In genomic region chr10:50565301-50566083, GRCh38 we compare ENCODE assay signal across 25 cellular contexts.
"Had no signal": no experiment of that assay in that cellular context is flagged by ENCODE, and none has a peak within 500 bp of the region (broad histone marks: within the 10 kb centered on the region; RNA-seq: fewer than 3 reads in every experiment).

No MANE protein-coding gene starts in this region.

- H3K27ac ChIP-seq: brain microvascular endothelial cell, esophagus squamous epithelium, gastrocnemius medialis, pancreas, stomach, suprapubic skin, tibial nerve, uterus had no signal

- H3K36me3 Mint-ChIP-seq: stimulated activated effector memory CD8-positive, alpha-beta T cell treated with anti-CD3 and anti-CD28 coated beads, Interleukin-12 subunit alpha, Interleukin-12 subunit beta, amount 100 ng/mL, for 72 hours had no signal

- H3K36me3 ChIP-seq: brain microvascular endothelial cell, esophagus squamous epithelium, gastrocnemius medialis, pancreas, stomach, suprapubic skin, tibial nerve, uterus had no signal

- H3K4me1 ChIP-seq: uterus had no signal

- H3K9me3 Mint-ChIP-seq: activated CD4-positive, alpha-beta memory T cell treated with anti-CD3 and anti-CD28 coated beads, Interleukin-2, amount 10 ng/mL, durations not matched to agents 7 days and 5 days; activated CD4-positive, alpha-beta T cell treated with anti-CD3 and anti-CD28 coated beads, Interleukin-2, amount 10 ng/mL, durations not matched to agents 24 days and 14 days; activated naive CD4-positive, alpha-beta T cell treated with anti-CD3 and anti-CD28 coated beads, Interleukin-2, amount 50 U/mL, for 24 hours; nephron; stimulated activated effector memory CD8-positive, alpha-beta T cell treated with anti-CD3 and anti-CD28 coated beads, Interleukin-12 subunit alpha, Interleukin-12 subunit beta, amount 100 ng/mL, for 72 hours; T-cell had no signal

- H3K9me3 ChIP-seq: esophagus squamous epithelium, gastrocnemius medialis, pancreas, stomach, suprapubic skin, tibial nerve, uterus had no signal

- H3K4me1 Mint-ChIP-seq: activated CD4-positive, alpha-beta memory T cell treated with anti-CD3 and anti-CD28 coated beads, Interleukin-2, amount 10 ng/mL, durations not matched to agents 7 days and 5 days had no signal

- ATAC-seq: activated CD4-positive, CD25-positive, alpha-beta regulatory T cell treated with anti-CD3 and anti-CD28 coated beads, Interleukin-2, amount 50 U/mL, for 24 hours; gastrocnemius medialis; left ventricle myocardium superior; pancreas; right cardiac atrium; stimulated activated effector memory CD8-positive, alpha-beta T cell treated with anti-CD3 and anti-CD28 coated beads, Interleukin-12 subunit alpha, Interleukin-12 subunit beta, amount 100 ng/mL, for 72 hours; T-cell had no signal

- H3K27ac Mint-ChIP-seq: activated CD4-positive, alpha-beta memory T cell treated with anti-CD3 and anti-CD28 coated beads, Interleukin-2, amount 10 ng/mL, durations not matched to agents 7 days and 5 days; activated naive CD4-positive, alpha-beta T cell treated with anti-CD3 and anti-CD28 coated beads, Interleukin-2, amount 50 U/mL, for 24 hours; nephron; stimulated activated effector memory CD8-positive, alpha-beta T cell treated with anti-CD3 and anti-CD28 coated beads, Interleukin-12 subunit alpha, Interleukin-12 subunit beta, amount 100 ng/mL, for 72 hours had no signal

- H3K27me3 ChIP-seq: brain microvascular endothelial cell, esophagus squamous epithelium, gastrocnemius medialis, pancreas, stomach, suprapubic skin, tibial nerve, uterus had no signal

- DNase-seq: activated CD4-positive, alpha-beta memory T cell treated with anti-CD3 and anti-CD28 coated beads, Interleukin-2, amount 10 ng/mL, durations not matched to agents 7 days and 5 days; activated CD4-positive, alpha-beta T cell treated with anti-CD3 and anti-CD28 coated beads, Interleukin-2, amount 10 ng/mL, durations not matched to agents 24 days and 14 days; activated gamma-delta T cell treated with Interleukin-2 at 50 U/mL for 16 hours; activated T-cell treated with anti-CD3 and anti-CD28 coated beads for 4 hours; aorta; brain microvascular endothelial cell; caudate nucleus; effector memory CD4-positive, alpha-beta T cell; esophagus squamous epithelium; gastrocnemius medialis; head of caudate nucleus; hypothalamus; left ventricle myocardium superior; pancreas; right cardiac atrium; stimulated activated CD4-positive, alpha-beta T cell treated with anti-CD3 and anti-CD28 coated beads, Interleukin-12 subunit alpha, Interleukin-12 subunit beta, amount 100 ng/mL, for 4 hours; stomach; T-cell; uterus had no signal

- H3K4me3 Mint-ChIP-seq: activated CD4-positive, alpha-beta memory T cell treated with anti-CD3 and anti-CD28 coated beads, Interleukin-2, amount 10 ng/mL, durations not matched to agents 7 days and 5 days; activated CD4-positive, alpha-beta T cell treated with anti-CD3 and anti-CD28 coated beads, Interleukin-2, amount 10 ng/mL, durations not matched to agents 24 days and 14 days; activated naive CD4-positive, alpha-beta T cell treated with anti-CD3 and anti-CD28 coated beads, Interleukin-2, amount 50 U/mL, for 24 hours; nephron; stimulated activated effector memory CD8-positive, alpha-beta T cell treated with anti-CD3 and anti-CD28 coated beads, Interleukin-12 subunit alpha, Interleukin-12 subunit beta, amount 100 ng/mL, for 72 hours; T-cell had no signal

- H3K27me3 Mint-ChIP-seq: activated CD4-positive, alpha-beta memory T cell treated with anti-CD3 and anti-CD28 coated beads, Interleukin-2, amount 10 ng/mL, durations not matched to agents 7 days and 5 days; activated CD4-positive, alpha-beta T cell treated with anti-CD3 and anti-CD28 coated beads, Interleukin-2, amount 10 ng/mL, durations not matched to agents 24 days and 14 days; activated naive CD4-positive, alpha-beta T cell treated with anti-CD3 and anti-CD28 coated beads, Interleukin-2, amount 50 U/mL, for 24 hours; T-cell had no signal

- FAIRE-seq: pancreas had no signal

- H3K4me3 ChIP-seq: esophagus squamous epithelium, gastrocnemius medialis, pancreas, stomach, suprapubic skin, tibial nerve, uterus had no signal
